21 cellular contexts compared by ENCODE assay signal in genomic region chr7:122485841-122486240, GRCh38.
"Had no signal": no experiment of that assay in that cellular context is flagged by ENCODE, and none has a peak within 500 bp of the region (broad histone marks: within the 10 kb centered on the region; RNA-seq: fewer than 3 reads in every experiment).

No MANE protein-coding gene starts in this region.

- H3K9me3 Mint-ChIP-seq: activated CD8-positive, alpha-beta T cell treated with anti-CD3 and anti-CD28 coated beads for 36 hours; neural crest cell; stimulated activated naive CD8-positive, alpha-beta T cell treated with anti-CD3 and anti-CD28 coated beads, Interleukin-15, amount 100 ng/mL, for 72 hours had no signal

- H3K9me3 ChIP-seq: gastrocnemius medialis, heart left ventricle, lower lobe of right lung, psoas muscle, right lobe of liver, spleen, upper lobe of left lung had no signal

- H3K27me3 Mint-ChIP-seq: activated CD8-positive, alpha-beta T cell treated with anti-CD3 and anti-CD28 coated beads for 36 hours; stimulated activated naive CD8-positive, alpha-beta T cell treated with anti-CD3 and anti-CD28 coated beads, Interleukin-15, amount 100 ng/mL, for 72 hours had no signal

- H3K4me1 Mint-ChIP-seq: neural crest cell; stimulated activated naive CD8-positive, alpha-beta T cell treated with anti-CD3 and anti-CD28 coated beads, Interleukin-15, amount 100 ng/mL, for 72 hours had no signal

- H3K4me3 ChIP-seq: gastrocnemius medialis, heart left ventricle, lower lobe of right lung, psoas muscle, right lobe of liver, spleen, upper lobe of left lung had no signal

- H3K27ac Mint-ChIP-seq: activated CD8-positive, alpha-beta T cell treated with anti-CD3 and anti-CD28 coated beads for 36 hours; activated naive CD4-positive, alpha-beta T cell treated with anti-CD3 and anti-CD28 coated beads, Interleukin-2, amount 50 U/mL, for 72 hours; stimulated activated naive CD8-positive, alpha-beta T cell treated with anti-CD3 and anti-CD28 coated beads, Interleukin-15, amount 100 ng/mL, for 72 hours had no signal

- H3K4me3 Mint-ChIP-seq: activated CD8-positive, alpha-beta T cell treated with anti-CD3 and anti-CD28 coated beads for 36 hours; neural crest cell; stimulated activated naive CD8-positive, alpha-beta T cell treated with anti-CD3 and anti-CD28 coated beads, Interleukin-15, amount 100 ng/mL, for 72 hours had no signal

- H3K36me3 ChIP-seq: gastrocnemius medialis, right lobe of liver, spleen, upper lobe of left lung had no signal

- DNase-seq: activated CD8-positive, alpha-beta memory T cell treated with anti-CD3 and anti-CD28 coated beads, Interleukin-2, amount 50 U/mL, for 4 hours; activated CD8-positive, alpha-beta T cell treated with anti-CD3 and anti-CD28 coated beads for 36 hours; activated gamma-delta T cell; activated T-cell treated with anti-CD3 and anti-CD28 coated beads, Interleukin-2, amount 50 U/mL, for 48 hours; amygdala; erythroblast; gastrocnemius medialis; heart left ventricle; left cardiac atrium; lower lobe of right lung; midbrain; psoas muscle; right lobe of liver; spleen; stimulated activated naive CD8-positive, alpha-beta T cell treated with anti-CD3 and anti-CD28 coated beads, Interleukin-15, amount 100 ng/mL, for 72 hours; T-helper 1 cell; upper lobe of left lung had no signal

- H3K27ac ChIP-seq: gastrocnemius medialis, heart left ventricle, lower lobe of right lung, psoas muscle, right lobe of liver, spleen, upper lobe of left lung, VCaP had no signal

- H3K36me3 Mint-ChIP-seq: activated naive CD4-positive, alpha-beta T cell treated with anti-CD3 and anti-CD28 coated beads, Interleukin-2, amount 50 U/mL, for 72 hours had no signal

- H3K27me3 ChIP-seq: gastrocnemius medialis, heart left ventricle, right lobe of liver, spleen, upper lobe of left lung had no signal

- ATAC-seq: activated CD8-positive, alpha-beta T cell treated with anti-CD3 and anti-CD28 coated beads for 36 hours; activated naive CD4-positive, alpha-beta T cell treated with anti-CD3 and anti-CD28 coated beads, Interleukin-2, amount 50 U/mL, for 72 hours; gastrocnemius medialis; heart left ventricle; left cardiac atrium; lower lobe of right lung; psoas muscle; right lobe of liver; SK-N-SH treated with all-trans-retinoic acid at 6 μM for 48 hours; stimulated activated naive CD8-positive, alpha-beta T cell treated with anti-CD3 and anti-CD28 coated beads, Interleukin-15, amount 100 ng/mL, for 72 hours had no signal

- H3K4me1 ChIP-seq: gastrocnemius medialis, heart left ventricle, lower lobe of right lung, psoas muscle, spleen, upper lobe of left lung had no signal
